ENCODE assay signal across 1 cellular context in the genomic region with DNA sequence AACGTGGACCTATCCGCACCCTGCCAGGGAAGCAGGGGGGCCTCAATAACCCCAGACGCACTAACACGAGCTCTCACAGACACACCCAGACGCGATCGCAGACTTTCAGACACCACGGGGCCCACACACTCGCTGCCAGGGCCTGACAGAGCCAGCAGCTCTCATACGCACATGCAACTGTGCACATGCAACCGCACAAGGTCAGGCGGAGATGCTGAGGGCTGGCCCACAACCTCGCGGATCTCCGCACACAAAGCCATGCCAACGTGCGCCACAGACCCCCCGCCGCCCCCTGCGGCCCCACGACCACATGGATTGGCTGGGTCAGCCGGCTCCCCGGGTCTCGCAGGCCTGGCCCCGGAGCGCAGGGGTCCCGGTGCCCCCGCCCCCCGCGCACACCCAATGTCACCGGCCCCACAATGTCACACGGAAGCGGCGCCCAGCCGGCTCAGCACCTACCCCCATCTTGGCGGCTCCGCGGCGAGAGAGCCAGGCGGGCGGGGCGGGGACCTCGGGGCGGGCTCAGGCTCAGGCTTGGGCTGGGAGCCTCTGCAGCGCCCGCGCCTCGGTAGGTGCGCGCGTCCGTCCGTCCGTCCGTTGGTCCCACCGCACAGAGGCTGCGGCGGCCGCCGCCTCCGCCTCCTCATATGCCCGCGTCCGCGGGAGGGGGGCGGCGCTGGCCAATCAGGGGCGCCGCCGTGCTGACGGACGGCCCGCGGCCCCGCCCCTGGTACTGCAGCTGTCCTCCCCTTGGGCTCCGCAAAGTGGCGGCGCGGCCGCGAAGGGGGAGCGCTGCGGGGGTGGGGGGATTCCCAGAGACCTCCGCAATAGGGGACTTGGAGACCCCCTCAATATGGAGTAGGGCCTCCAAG.
TF ChIP-seq lines count a peak whose summit lies in the region.

ATP1A3 (minus strand) TSS at position 619 of the 872 bp plus-strand sequence; CDS start at position 465, 154 bp downstream.

TF ChIP-seq in H1, 55 proteins besides CTCF, POLR2A, EP300 and RAD21:
- TF ChIP-seq NANOG (IDR thresholded peaks at IDR 0.05; ENCODE audit: insufficient read depth, low read depth, low read length, poor library complexity, severe bottlenecking) (no peak), TAF1 (IDR thresholded peaks at IDR 0.05; ENCODE audit: low read depth, low read length) (peak; percentile 24; the same call in 1 of the 2 replicates), BCL11A (IDR thresholded peaks at IDR 0.05; ENCODE audit: low read depth in 2 of 2, low read length in 2 of 2) (no peak), FOSL1 (IDR thresholded peaks at IDR 0.05; ENCODE audit: insufficient read depth, low read depth, low read length) (no peak), SRF (IDR thresholded peaks at IDR 0.05; ENCODE audit: low read depth, low read length) (no peak), KDM4A (IDR thresholded peaks at IDR 0.05; ENCODE audit: low read depth, low read length, severe bottlenecking) (peak; percentile 65), TBP (IDR thresholded peaks at IDR 0.05; ENCODE audit: low read depth, low read length) (peak; percentile 61; the same call in 1 of the 2 replicates), ASH2L (IDR thresholded peaks at IDR 0.05; ENCODE audit: low read length) (peak; percentile 54), JUN (IDR thresholded peaks at IDR 0.05; ENCODE audit: low read depth, low read length) (no peak), YY1 (IDR thresholded peaks at IDR 0.05; ENCODE audit: low read depth, low read length) (peak; percentile 6; the same call in 1 of the 2 replicates), KDM1A (IDR thresholded peaks at IDR 0.05; ENCODE audit: borderline replicate concordance, low read length) (no peak), JUND (IDR thresholded peaks at IDR 0.05; ENCODE audit: low read length) (0 out of 2 replicates have a peak, but pooled peaks have one; percentile 3)
- TF ChIP-seq, protein P1, sequence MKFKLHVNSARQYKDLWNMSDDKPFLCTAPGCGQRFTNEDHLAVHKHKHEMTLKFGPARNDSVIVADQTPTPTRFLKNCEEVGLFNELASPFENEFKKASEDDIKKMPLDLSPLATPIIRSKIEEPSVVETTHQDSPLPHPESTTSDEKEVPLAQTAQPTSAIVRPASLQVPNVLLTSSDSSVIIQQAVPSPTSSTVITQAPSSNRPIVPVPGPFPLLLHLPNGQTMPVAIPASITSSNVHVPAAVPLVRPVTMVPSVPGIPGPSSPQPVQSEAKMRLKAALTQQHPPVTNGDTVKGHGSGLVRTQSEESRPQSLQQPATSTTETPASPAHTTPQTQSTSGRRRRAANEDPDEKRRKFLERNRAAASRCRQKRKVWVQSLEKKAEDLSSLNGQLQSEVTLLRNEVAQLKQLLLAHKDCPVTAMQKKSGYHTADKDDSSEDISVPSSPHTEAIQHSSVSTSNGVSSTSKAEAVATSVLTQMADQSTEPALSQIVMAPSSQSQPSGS (IDR thresholded peaks at IDR 0.05; ENCODE audit: low read length), result no peak
- TF ChIP-seq, protein P2, sequence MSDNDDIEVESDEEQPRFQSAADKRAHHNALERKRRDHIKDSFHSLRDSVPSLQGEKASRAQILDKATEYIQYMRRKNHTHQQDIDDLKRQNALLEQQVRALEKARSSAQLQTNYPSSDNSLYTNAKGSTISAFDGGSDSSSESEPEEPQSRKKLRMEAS (IDR thresholded peaks at IDR 0.05), result peak; percentile 62
